1 cellular context compared by ENCODE assay signal in the genomic region with DNA sequence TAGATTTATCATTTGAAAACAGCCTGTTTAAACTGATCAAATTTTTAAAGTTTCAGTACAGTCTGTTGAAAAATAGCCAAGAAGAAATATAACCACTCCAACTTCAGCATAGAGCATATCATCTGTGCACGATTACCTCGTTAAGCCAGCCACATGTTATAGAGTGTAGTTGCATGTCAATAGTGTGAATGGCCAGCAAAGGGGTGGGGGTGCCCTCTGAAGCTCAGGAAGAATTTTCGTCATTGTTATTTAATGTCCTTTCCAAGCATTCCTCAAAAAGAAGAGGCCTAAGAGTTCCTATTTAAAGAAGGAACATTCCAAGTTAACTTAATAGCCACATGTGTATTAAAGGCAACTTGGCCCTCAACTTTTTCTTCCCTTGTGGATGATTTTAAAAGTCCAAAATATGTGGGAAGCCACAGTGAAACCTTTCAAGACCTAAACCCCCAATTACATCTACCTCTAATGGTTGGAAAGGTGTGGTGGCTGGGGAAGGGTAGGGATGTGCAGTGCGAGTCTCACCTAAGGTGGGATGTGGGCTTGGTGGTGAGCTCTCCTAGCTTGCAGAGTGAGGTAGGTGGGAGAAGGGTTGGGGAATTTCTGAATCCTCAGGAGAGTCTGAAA.
TF ChIP-seq lines count a peak whose summit lies in the region.

No MANE protein-coding gene starts in this region.

TF ChIP-seq in A549, 52 proteins besides CTCF, POLR2A, EP300 and RAD21 (continued from another document):
- TF ChIP-seq PHF8 (IDR thresholded peaks at IDR 0.05; ENCODE audit: borderline replicate concordance, low read depth) (no peak), RNF2 (IDR thresholded peaks at IDR 0.05; ENCODE audit: borderline replicate concordance, low read depth) (no peak), BHLHE40 (IDR thresholded peaks at IDR 0.05; ENCODE audit: low read depth, low read length) (no peak), MYC (IDR thresholded peaks at IDR 0.05; ENCODE audit: borderline replicate concordance, low read length) (no peak), SMC3 (IDR thresholded peaks at IDR 0.05) (no peak), NR3C1 (IDR thresholded peaks at IDR 0.05) (no peak), RARB (CRISPR knock-in tag; IDR thresholded peaks at IDR 0.05) (no peak)
- TF ChIP-seq, protein P1, sequence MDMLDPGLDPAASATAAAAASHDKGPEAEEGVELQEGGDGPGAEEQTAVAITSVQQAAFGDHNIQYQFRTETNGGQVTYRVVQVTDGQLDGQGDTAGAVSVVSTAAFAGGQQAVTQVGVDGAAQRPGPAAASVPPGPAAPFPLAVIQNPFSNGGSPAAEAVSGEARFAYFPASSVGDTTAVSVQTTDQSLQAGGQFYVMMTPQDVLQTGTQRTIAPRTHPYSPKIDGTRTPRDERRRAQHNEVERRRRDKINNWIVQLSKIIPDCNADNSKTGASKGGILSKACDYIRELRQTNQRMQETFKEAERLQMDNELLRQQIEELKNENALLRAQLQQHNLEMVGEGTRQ (IDR thresholded peaks at IDR 0.05) = no peak
